9 cellular contexts compared by ENCODE assay signal in genomic region chr1:20508411-20508771, GRCh38. TPM values are rescaled to one million over a fixed set of nuclear protein-coding genes. Genes with fewer than 3 reads are reported as not detected.
DNase-seq lines count a peak whose midpoint lies in the region; ATAC-seq and TF ChIP-seq lines count a peak whose summit lies in the region.
"Had no signal": no experiment of that assay in that cellular context is flagged by ENCODE, and none has a peak within 500 bp of the region (broad histone marks: within the 10 kb centered on the region; RNA-seq: fewer than 3 reads in every experiment).

No MANE protein-coding gene starts in this region.

- TSS peak; percentile 84 for BruUV-seq in MCF 10A (replicated peaks; lab: Mats Ljungman, UMichigan)

- H3K36me3 Mint-ChIP-seq in MCF 10A (ENCODE audit: insufficient read depth, unreplicated experiment): peaks cover 11% of the 10 kb centered on the region

- H3K4me3 Mint-ChIP-seq in MCF 10A (ENCODE audit: unreplicated experiment): peak overlapping the region; percentile 89

- H3K36me3 ChIP-seq in heart right ventricle (peaks cover 0 to 34% (median 5%) of the 10 kb centered on the region in 9 donors), mesodermal cell (ENCODE audit: control insufficient read depth, insufficient read depth, low read length) (peaks cover 9% of the 10 kb centered on the region), urinary bladder (ENCODE audit: insufficient read depth) (no peaks in the 10 kb centered on the region)

- DNase-seq in heart right ventricle (no peak), Right ventricle myocardium inferior (ENCODE audit: missing footprints) (no peak), MCF 10A (ENCODE audit: unreplicated experiment) (no peak)

- H3K4me1 ChIP-seq in heart right ventricle (peaks cover 0 to 47% (median 38%) of the 10 kb centered on the region in 9 donors), mesodermal cell (ENCODE audit: control insufficient read depth, insufficient read depth, low read length, poor library complexity, severe bottlenecking) (no peaks in the 10 kb centered on the region), urinary bladder (ENCODE audit: insufficient read depth) (no peaks in the 10 kb centered on the region)

- H3K9me3 Mint-ChIP-seq in MCF 10A (ENCODE audit: unreplicated experiment): no peaks in the 10 kb centered on the region

- TF ChIP-seq CTCF in heart right ventricle (IDR thresholded peaks at IDR 0.05): no peak
- no peak for TF ChIP-seq CTCF in MCF 10A (IDR thresholded peaks at IDR 0.05; ENCODE audit: unreplicated experiment)

- peaks cover 0 to 25% (median 6%) of the 10 kb centered on the region in 7 donors for H3K27me3 ChIP-seq in heart right ventricle

- no peaks in the 10 kb centered on the region for H3K27me3 Mint-ChIP-seq in MCF 10A (ENCODE audit: insufficient read depth, unreplicated experiment)

- H3K4me1 Mint-ChIP-seq in MCF 10A (ENCODE audit: insufficient read depth, unreplicated experiment): peaks cover 11% of the 10 kb centered on the region

- peak overlapping the region; percentile 67 to 99 (median 91) for H3K4me3 ChIP-seq in heart right ventricle
- H3K4me3 ChIP-seq in mesodermal cell (ENCODE audit: extremely low read depth, insufficient read depth, low read length, poor library complexity, severe bottlenecking): peak overlapping the region; percentile 92
- peak overlapping the region; percentile 86 for H3K4me3 ChIP-seq in urinary bladder (ENCODE audit: low read depth, low read length)

- H3K9me3 ChIP-seq in heart right ventricle (no peaks in the 10 kb centered on the region), mesodermal cell (ENCODE audit: control insufficient read depth, low read length) (no peaks in the 10 kb centered on the region)

- intact Hi-C loops in heart right ventricle (cut with DNase I) (no loop called here), Right ventricle myocardium inferior (cut with DNase I) (no loop called here), MCF 10A (cut with micrococcal nuclease) (no loop called here)

- ATAC-seq in heart right ventricle: no peak
- ATAC-seq in Right ventricle myocardium inferior: no peak
- no peak for ATAC-seq in GM18520 (IDR thresholded peaks at IDR 0.05; ENCODE audit: unreplicated experiment)
- no peak for ATAC-seq in GM21786 (IDR thresholded peaks at IDR 0.05; ENCODE audit: unreplicated experiment)
- no peak for ATAC-seq in HG03135 (IDR thresholded peaks at IDR 0.05; ENCODE audit: unreplicated experiment)

- WGBS in heart right ventricle, 2 donors: 63 to 64% methylated on average over 5 of the region's 5 CpGs
- WGBS in mesodermal cell (ENCODE audit: insufficient coverage in 2 of 2), 2 experiments: 0% methylated on average over 1 of the region's 5 CpGs; no CpG with 5 or more reads in 1 of the 2 experiments
- WGBS in urinary bladder: 64% methylated on average over 5 of the region's 5 CpGs

- peak overlapping the region; percentile 98 for H3K27ac Mint-ChIP-seq in MCF 10A (ENCODE audit: low read depth, unreplicated experiment)

- POLR2A ChIA-PET in MCF 10A (lab: Yijun Ruan, JAX): interaction anchor here (0.6 to 2.0 kb wide), 11 partner anchors 9 to 685 kb away, joined by 3 to 13 read pairs (median 3); no protein-coding TSS in a partner anchor

- H3K27ac ChIP-seq in heart right ventricle: peak overlapping the region in 9 of 10 donors; percentile 89 to 95 (median 93)
- peak overlapping the region; percentile 24 for H3K27ac ChIP-seq in mesodermal cell (ENCODE audit: low read depth, low read length, severe bottlenecking)
- H3K27ac ChIP-seq in urinary bladder (ENCODE audit: low read depth): peak overlapping the region; percentile 81

- CTCF ChIA-PET in MCF 10A (lab: Yijun Ruan, JAX): no interaction called here

RNA-seq across cellular contexts. Expression of gene MUL1, which starts 0.4 kb away (rescaled TPM):
- total RNA-seq in heart right ventricle: 10 to 100 TPM; 33.7 to 60.3 (median 43.2) TPM
- polyA plus RNA-seq in heart right ventricle: 10 to 100 TPM in 1 of 2 donors, 1 to 10 TPM in 1; 7.6 to 36.4 TPM
- 44.6 TPM for total RNA-seq in Right ventricle myocardium inferior
- 23.4 and 29.9 TPM in 2 replicates for total RNA-seq in MCF 10A (2022)
- 19.9 TPM for polyA plus RNA-seq in mesodermal cell (2013, experiment 1 of 2)
- 16.1 TPM for polyA plus RNA-seq in mesodermal cell (2013, experiment 2 of 2)
- 13.9 TPM for total RNA-seq in urinary bladder
- 36.5 TPM for polyA plus RNA-seq in urinary bladder

RNA-seq across cellular contexts. Expression of gene CAMK2N1, which starts 22.4 kb away (rescaled TPM):
- total RNA-seq in heart right ventricle: 10 to 100 TPM in 4 of 10 donors, 1 to 10 TPM in 6; 4.0 to 12.9 (median 8.5) TPM
- 10 to 100 TPM in 1 of 2 donors, 1 to 10 TPM in 1; 4.7 to 10.6 TPM for polyA plus RNA-seq in heart right ventricle
- 11.8 TPM for total RNA-seq in Right ventricle myocardium inferior
- 4.9 and 9.7 TPM in 2 replicates for total RNA-seq in MCF 10A (2022)
- 29.7 TPM for polyA plus RNA-seq in mesodermal cell (2013, experiment 1 of 2)
- 30.7 TPM for polyA plus RNA-seq in mesodermal cell (2013, experiment 2 of 2)
- 17.1 TPM for total RNA-seq in urinary bladder
- 22.0 TPM for polyA plus RNA-seq in urinary bladder

RNA-seq across cellular contexts. Expression of gene FAM43B, which starts 44.0 kb away (rescaled TPM):
- total RNA-seq in heart right ventricle (10 to 100 TPM in 1 of 10 donors, 1 to 10 TPM in 9; 1.0 to 16.3 (median 2.3) TPM), Right ventricle myocardium inferior (4.5 TPM), MCF 10A (2022) (not detected in 2 replicates), urinary bladder (1.1 TPM)
- polyA plus RNA-seq in heart right ventricle (1 to 10 TPM; 1.5 to 2.5 TPM), urinary bladder (0.37 TPM)
- polyA plus RNA-seq in mesodermal cell (2013, experiment 1 of 2): 1.4 TPM
- polyA plus RNA-seq in mesodermal cell (2013, experiment 2 of 2): 0.81 TPM
- total RNA-seq: dermis microvascular lymphatic vessel endothelial cell had no signal

Comparison
In these comparisons a context has a peak if more than half of its experiments do, and no peak if none do; other contexts are left out.
1. H3K27ac ChIP-seq: peak in every context shown above with its lines; median percentile 93 in heart right ventricle; 81 in urinary bladder; 24 in mesodermal cell.